1 cellular context compared by ENCODE assay signal in the genomic region with DNA sequence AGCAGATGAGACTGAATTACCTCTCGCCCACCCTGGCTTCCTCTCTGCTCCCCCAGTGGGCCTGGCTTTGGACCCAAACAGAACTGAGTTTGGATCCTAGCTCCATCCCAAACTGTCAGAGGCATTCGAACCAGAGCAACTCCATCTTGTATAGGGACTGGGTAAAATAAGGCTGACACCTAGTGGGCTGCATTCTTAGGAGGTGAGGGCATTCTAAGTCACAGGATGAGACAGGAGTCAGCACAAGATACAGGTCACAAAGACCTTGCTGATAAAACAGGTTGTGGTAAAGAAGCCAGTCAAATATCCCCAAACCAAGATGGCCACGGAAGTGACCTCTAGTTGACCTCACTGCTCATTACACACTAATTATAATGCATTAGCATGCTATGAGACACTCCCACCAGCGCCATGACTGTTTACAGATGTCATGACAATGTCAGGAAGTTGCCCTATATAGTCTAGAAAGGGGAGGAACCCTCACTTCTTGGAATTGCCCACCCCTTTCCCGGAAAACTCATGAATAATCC.
TF ChIP-seq lines count a peak whose summit lies in the region.

No MANE protein-coding gene starts in this region.

TF ChIP-seq in K562, 482 proteins besides CTCF, POLR2A, EP300 and RAD21 (continued from another document and continues in another):
- TF ChIP-seq, protein P1, sequence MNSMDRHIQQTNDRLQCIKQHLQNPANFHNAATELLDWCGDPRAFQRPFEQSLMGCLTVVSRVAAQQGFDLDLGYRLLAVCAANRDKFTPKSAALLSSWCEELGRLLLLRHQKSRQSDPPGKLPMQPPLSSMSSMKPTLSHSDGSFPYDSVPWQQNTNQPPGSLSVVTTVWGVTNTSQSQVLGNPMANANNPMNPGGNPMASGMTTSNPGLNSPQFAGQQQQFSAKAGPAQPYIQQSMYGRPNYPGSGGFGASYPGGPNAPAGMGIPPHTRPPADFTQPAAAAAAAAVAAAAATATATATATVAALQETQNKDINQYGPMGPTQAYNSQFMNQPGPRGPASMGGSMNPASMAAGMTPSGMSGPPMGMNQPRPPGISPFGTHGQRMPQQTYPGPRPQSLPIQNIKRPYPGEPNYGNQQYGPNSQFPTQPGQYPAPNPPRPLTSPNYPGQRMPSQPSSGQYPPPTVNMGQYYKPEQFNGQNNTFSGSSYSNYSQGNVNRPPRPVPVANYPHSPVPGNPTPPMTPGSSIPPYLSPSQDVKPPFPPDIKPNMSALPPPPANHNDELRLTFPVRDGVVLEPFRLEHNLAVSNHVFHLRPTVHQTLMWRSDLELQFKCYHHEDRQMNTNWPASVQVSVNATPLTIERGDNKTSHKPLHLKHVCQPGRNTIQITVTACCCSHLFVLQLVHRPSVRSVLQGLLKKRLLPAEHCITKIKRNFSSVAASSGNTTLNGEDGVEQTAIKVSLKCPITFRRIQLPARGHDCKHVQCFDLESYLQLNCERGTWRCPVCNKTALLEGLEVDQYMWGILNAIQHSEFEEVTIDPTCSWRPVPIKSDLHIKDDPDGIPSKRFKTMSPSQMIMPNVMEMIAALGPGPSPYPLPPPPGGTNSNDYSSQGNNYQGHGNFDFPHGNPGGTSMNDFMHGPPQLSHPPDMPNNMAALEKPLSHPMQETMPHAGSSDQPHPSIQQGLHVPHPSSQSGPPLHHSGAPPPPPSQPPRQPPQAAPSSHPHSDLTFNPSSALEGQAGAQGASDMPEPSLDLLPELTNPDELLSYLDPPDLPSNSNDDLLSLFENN (IDR thresholded peaks at IDR 0.05; ENCODE audit: low read depth in 2 of 2, low read length in 2 of 2), result no peak
- TF ChIP-seq NCOA6 (IDR thresholded peaks at IDR 0.05) (no peak), DNMT1 (IDR thresholded peaks at IDR 0.05) (no peak), GATAD2A (IDR thresholded peaks at IDR 0.05) (peak; percentile 95), ZNF76 (CRISPR knock-in tag; IDR thresholded peaks at IDR 0.05; ENCODE audit: borderline replicate concordance) (peak; percentile 100), SMARCA5 (IDR thresholded peaks at IDR 0.05) (no peak), ZNF282 (CRISPR knock-in tag; IDR thresholded peaks at IDR 0.05) (no peak), SPI1 (IDR thresholded peaks at IDR 0.05; ENCODE audit: borderline replicate concordance, low read depth, low read length) (no peak), PHB (CRISPR knock-in tag; IDR thresholded peaks at IDR 0.05) (peak; percentile 97; the same call in 1 of the 2 replicates), SETDB1 (IDR thresholded peaks at IDR 0.05; ENCODE audit: low read length) (no peak), ZNF408 (CRISPR knock-in tag; IDR thresholded peaks at IDR 0.05; ENCODE audit: low read depth) (0 out of 2 replicates have a peak, but pooled peaks have one; percentile 63), MTA3 (IDR thresholded peaks at IDR 0.05; ENCODE audit: borderline replicate concordance) (no peak; the same call in 1 of the 2 replicates), NR2C1 (IDR thresholded peaks at IDR 0.05) (peak; percentile 75), NR2C1 (tag; IDR thresholded peaks at IDR 0.05) (peak; percentile 98), NR4A1 (CRISPR knock-in tag; IDR thresholded peaks at IDR 0.05) (peak; percentile 100), NR4A1 (tag; IDR thresholded peaks at IDR 0.05) (peak; percentile 100), SMARCA4 (IDR thresholded peaks at IDR 0.05) (no peak), ZNF24 (IDR thresholded peaks at IDR 0.05) (no peak), SIRT6 (IDR thresholded peaks at IDR 0.05; ENCODE audit: low read depth, low read length) (no peak), BACH1 (tag; IDR thresholded peaks at IDR 0.05) (peak; percentile 100), NFIX (CRISPR knock-in tag; IDR thresholded peaks at IDR 0.05; ENCODE audit: low read depth) (peak; percentile 92), NELFE (IDR thresholded peaks at IDR 0.05; ENCODE audit: insufficient read depth, insufficient read length) (no peak), ZKSCAN3 (CRISPR knock-in tag; IDR thresholded peaks at IDR 0.05) (peak; percentile 97), SIN3A (IDR thresholded peaks at IDR 0.05; ENCODE audit: borderline replicate concordance in 2 of 2, control insufficient read depth in 1 of 2, low read depth in 2 of 2, low read length in 2 of 2) (no peak), ZNF699 (CRISPR knock-in tag; IDR thresholded peaks at IDR 0.05; ENCODE audit: insufficient replicate concordance) (peak; percentile 97), CXXC5 (CRISPR knock-in tag; IDR thresholded peaks at IDR 0.05) (peak; percentile 100), ILF3 (IDR thresholded peaks at IDR 0.05; ENCODE audit: borderline replicate concordance) (no peak), ZNF3 (CRISPR knock-in tag; IDR thresholded peaks at IDR 0.05) (peak; percentile 97), ZNF57 (CRISPR knock-in tag; IDR thresholded peaks at IDR 0.05) (peak; percentile 98), PURB (CRISPR knock-in tag; IDR thresholded peaks at IDR 0.05; ENCODE audit: low read depth) (no peak), HNRNPK (IDR thresholded peaks at IDR 0.05; ENCODE audit: low read depth, low read length, poor library complexity, severe bottlenecking) (no peak)
- TF ChIP-seq, protein P2, sequence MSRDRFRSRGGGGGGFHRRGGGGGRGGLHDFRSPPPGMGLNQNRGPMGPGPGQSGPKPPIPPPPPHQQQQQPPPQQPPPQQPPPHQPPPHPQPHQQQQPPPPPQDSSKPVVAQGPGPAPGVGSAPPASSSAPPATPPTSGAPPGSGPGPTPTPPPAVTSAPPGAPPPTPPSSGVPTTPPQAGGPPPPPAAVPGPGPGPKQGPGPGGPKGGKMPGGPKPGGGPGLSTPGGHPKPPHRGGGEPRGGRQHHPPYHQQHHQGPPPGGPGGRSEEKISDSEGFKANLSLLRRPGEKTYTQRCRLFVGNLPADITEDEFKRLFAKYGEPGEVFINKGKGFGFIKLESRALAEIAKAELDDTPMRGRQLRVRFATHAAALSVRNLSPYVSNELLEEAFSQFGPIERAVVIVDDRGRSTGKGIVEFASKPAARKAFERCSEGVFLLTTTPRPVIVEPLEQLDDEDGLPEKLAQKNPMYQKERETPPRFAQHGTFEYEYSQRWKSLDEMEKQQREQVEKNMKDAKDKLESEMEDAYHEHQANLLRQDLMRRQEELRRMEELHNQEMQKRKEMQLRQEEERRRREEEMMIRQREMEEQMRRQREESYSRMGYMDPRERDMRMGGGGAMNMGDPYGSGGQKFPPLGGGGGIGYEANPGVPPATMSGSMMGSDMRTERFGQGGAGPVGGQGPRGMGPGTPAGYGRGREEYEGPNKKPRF (IDR thresholded peaks at IDR 0.05; ENCODE audit: low read depth, low read length), result no peak
- TF ChIP-seq, protein P3, sequence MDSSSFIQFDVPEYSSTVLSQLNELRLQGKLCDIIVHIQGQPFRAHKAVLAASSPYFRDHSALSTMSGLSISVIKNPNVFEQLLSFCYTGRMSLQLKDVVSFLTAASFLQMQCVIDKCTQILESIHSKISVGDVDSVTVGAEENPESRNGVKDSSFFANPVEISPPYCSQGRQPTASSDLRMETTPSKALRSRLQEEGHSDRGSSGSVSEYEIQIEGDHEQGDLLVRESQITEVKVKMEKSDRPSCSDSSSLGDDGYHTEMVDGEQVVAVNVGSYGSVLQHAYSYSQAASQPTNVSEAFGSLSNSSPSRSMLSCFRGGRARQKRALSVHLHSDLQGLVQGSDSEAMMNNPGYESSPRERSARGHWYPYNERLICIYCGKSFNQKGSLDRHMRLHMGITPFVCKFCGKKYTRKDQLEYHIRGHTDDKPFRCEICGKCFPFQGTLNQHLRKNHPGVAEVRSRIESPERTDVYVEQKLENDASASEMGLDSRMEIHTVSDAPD (CRISPR knock-in tag; IDR thresholded peaks at IDR 0.05), result peak; percentile 99
- TF ChIP-seq, protein P4, sequence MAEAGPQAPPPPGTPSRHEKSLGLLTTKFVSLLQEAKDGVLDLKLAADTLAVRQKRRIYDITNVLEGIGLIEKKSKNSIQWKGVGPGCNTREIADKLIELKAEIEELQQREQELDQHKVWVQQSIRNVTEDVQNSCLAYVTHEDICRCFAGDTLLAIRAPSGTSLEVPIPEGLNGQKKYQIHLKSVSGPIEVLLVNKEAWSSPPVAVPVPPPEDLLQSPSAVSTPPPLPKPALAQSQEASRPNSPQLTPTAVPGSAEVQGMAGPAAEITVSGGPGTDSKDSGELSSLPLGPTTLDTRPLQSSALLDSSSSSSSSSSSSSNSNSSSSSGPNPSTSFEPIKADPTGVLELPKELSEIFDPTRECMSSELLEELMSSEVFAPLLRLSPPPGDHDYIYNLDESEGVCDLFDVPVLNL (CRISPR knock-in tag; IDR thresholded peaks at IDR 0.05; ENCODE audit: low read depth), result no peak
- TF ChIP-seq, protein P5, sequence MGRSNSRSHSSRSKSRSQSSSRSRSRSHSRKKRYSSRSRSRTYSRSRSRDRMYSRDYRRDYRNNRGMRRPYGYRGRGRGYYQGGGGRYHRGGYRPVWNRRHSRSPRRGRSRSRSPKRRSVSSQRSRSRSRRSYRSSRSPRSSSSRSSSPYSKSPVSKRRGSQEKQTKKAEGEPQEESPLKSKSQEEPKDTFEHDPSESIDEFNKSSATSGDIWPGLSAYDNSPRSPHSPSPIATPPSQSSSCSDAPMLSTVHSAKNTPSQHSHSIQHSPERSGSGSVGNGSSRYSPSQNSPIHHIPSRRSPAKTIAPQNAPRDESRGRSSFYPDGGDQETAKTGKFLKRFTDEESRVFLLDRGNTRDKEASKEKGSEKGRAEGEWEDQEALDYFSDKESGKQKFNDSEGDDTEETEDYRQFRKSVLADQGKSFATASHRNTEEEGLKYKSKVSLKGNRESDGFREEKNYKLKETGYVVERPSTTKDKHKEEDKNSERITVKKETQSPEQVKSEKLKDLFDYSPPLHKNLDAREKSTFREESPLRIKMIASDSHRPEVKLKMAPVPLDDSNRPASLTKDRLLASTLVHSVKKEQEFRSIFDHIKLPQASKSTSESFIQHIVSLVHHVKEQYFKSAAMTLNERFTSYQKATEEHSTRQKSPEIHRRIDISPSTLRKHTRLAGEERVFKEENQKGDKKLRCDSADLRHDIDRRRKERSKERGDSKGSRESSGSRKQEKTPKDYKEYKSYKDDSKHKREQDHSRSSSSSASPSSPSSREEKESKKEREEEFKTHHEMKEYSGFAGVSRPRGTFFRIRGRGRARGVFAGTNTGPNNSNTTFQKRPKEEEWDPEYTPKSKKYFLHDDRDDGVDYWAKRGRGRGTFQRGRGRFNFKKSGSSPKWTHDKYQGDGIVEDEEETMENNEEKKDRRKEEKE (IDR thresholded peaks at IDR 0.05; ENCODE audit: borderline replicate concordance in 1 of 2, control insufficient read depth in 1 of 2, low read depth in 2 of 2, low read length in 1 of 2), result no peak
- TF ChIP-seq, protein P6, sequence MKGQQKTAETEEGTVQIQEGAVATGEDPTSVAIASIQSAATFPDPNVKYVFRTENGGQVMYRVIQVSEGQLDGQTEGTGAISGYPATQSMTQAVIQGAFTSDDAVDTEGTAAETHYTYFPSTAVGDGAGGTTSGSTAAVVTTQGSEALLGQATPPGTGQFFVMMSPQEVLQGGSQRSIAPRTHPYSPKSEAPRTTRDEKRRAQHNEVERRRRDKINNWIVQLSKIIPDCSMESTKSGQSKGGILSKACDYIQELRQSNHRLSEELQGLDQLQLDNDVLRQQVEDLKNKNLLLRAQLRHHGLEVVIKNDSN (CRISPR knock-in tag; IDR thresholded peaks at IDR 0.05), result no peak
- TF ChIP-seq, protein P7, sequence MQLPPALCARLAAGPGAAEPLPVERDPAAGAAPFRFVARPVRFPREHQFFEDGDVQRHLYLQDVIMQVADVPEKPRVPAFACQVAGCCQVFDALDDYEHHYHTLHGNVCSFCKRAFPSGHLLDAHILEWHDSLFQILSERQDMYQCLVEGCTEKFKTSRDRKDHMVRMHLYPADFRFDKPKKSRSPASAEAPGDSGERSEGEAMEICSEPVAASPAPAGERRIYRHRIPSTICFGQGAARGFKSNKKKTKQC (CRISPR knock-in tag; IDR thresholded peaks at IDR 0.05), result no peak
- TF ChIP-seq, protein P8, sequence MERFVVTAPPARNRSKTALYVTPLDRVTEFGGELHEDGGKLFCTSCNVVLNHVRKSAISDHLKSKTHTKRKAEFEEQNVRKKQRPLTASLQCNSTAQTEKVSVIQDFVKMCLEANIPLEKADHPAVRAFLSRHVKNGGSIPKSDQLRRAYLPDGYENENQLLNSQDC (CRISPR knock-in tag; IDR thresholded peaks at IDR 0.05), result no peak
- TF ChIP-seq, protein P9, sequence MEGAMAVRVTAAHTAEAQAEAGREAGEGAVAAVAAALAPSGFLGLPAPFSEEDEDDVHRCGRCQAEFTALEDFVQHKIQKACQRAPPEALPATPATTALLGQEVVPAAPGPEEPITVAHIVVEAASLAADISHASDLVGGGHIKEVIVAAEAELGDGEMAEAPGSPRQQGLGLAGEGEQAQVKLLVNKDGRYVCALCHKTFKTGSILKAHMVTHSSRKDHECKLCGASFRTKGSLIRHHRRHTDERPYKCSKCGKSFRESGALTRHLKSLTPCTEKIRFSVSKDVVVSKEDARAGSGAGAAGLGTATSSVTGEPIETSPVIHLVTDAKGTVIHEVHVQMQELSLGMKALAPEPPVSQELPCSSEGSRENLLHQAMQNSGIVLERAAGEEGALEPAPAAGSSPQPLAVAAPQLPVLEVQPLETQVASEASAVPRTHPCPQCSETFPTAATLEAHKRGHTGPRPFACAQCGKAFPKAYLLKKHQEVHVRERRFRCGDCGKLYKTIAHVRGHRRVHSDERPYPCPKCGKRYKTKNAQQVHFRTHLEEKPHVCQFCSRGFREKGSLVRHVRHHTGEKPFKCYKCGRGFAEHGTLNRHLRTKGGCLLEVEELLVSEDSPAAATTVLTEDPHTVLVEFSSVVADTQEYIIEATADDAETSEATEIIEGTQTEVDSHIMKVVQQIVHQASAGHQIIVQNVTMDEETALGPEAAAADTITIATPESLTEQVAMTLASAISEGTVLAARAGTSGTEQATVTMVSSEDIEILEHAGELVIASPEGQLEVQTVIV (CRISPR knock-in tag; IDR thresholded peaks at IDR 0.05; ENCODE audit: borderline replicate concordance), result peak; percentile 93
- TF ChIP-seq, protein P10, sequence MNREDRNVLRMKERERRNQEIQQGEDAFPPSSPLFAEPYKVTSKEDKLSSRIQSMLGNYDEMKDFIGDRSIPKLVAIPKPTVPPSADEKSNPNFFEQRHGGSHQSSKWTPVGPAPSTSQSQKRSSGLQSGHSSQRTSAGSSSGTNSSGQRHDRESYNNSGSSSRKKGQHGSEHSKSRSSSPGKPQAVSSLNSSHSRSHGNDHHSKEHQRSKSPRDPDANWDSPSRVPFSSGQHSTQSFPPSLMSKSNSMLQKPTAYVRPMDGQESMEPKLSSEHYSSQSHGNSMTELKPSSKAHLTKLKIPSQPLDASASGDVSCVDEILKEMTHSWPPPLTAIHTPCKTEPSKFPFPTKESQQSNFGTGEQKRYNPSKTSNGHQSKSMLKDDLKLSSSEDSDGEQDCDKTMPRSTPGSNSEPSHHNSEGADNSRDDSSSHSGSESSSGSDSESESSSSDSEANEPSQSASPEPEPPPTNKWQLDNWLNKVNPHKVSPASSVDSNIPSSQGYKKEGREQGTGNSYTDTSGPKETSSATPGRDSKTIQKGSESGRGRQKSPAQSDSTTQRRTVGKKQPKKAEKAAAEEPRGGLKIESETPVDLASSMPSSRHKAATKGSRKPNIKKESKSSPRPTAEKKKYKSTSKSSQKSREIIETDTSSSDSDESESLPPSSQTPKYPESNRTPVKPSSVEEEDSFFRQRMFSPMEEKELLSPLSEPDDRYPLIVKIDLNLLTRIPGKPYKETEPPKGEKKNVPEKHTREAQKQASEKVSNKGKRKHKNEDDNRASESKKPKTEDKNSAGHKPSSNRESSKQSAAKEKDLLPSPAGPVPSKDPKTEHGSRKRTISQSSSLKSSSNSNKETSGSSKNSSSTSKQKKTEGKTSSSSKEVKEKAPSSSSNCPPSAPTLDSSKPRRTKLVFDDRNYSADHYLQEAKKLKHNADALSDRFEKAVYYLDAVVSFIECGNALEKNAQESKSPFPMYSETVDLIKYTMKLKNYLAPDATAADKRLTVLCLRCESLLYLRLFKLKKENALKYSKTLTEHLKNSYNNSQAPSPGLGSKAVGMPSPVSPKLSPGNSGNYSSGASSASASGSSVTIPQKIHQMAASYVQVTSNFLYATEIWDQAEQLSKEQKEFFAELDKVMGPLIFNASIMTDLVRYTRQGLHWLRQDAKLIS (CRISPR knock-in tag; IDR thresholded peaks at IDR 0.05), result no peak
